Comparison of ENCODE assay signal across 19 cellular contexts in the genomic region with DNA sequence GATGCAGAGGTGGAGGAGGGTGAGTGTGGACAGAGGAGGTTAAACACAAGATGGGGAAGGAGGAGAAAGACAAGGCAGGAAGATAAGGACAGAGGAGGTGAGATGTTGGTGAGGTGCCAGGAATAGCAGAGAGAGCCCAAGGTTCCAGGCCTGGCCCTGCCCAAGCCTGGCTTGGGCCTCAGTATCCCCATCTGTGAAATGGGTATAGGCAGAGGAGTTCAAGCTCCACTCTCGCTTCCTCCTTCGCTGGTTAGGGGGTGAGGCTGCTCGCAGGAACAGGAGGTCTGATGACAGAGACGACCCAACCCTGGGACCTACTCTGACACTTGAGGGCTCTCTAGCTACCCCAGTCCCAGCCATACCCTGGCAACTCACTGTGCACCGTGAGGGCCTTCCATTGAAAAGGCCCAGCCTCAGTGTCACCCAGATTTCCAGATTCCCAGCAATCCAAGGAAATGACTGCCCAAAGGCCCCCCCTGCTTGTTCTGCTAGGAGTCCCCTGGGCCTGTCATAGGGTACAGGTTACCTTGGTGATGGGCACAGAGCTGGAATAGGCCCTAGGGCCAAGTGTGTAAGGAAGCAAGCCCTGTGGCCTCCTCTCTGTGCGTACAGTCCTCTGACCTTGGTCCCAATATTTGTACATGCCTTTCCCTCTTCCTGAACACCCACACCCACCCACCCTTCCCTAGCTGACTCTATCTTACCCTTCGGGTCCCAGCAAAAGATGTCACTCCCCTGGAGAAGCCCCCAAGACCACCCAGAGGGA. TPM values are rescaled to one million over a fixed set of nuclear protein-coding genes. Genes with fewer than 3 reads are reported as not detected.
DNase-seq lines count a peak whose midpoint lies in the region; ATAC-seq, FAIRE-seq and TF ChIP-seq lines count a peak whose summit lies in the region.
"Had no signal": no experiment of that assay in that cellular context is flagged by ENCODE, and none has a peak within 500 bp of the region (broad histone marks: within the 10 kb centered on the region; RNA-seq: fewer than 3 reads in every experiment).

No MANE protein-coding gene starts in this region.

- H3K36me3 Mint-ChIP-seq in Calu3 (ENCODE audit: insufficient read depth, unreplicated experiment) (peaks cover 6% of the 10 kb centered on the region), endothelial cell (ENCODE audit: low read depth, unreplicated experiment) (peaks cover 63% of the 10 kb centered on the region), progenitor cell of endocrine pancreas (ENCODE audit: insufficient read depth) (peaks cover 9% of the 10 kb centered on the region)

- no peak for ATAC-seq in GM19463 (IDR thresholded peaks at IDR 0.05; ENCODE audit: unreplicated experiment)
- ATAC-seq: GM12878 had no signal

- no peak for TF ChIP-seq CTCF in Calu3 (IDR thresholded peaks at IDR 0.05; ENCODE audit: unreplicated experiment)
- no peak for TF ChIP-seq CTCF in HEK293 (tag by site-specific recombination; IDR thresholded peaks at IDR 0.05)
- TF ChIP-seq CTCF in endothelial cell (IDR thresholded peaks at IDR 0.05; ENCODE audit: unreplicated experiment), result no peak
- TF ChIP-seq CTCF in progenitor cell of endocrine pancreas (IDR thresholded peaks at IDR 0.05; ENCODE audit: unreplicated experiment), result no peak
- no peak for TF ChIP-seq CTCF in kidney (IDR thresholded peaks at IDR 0.05; ENCODE audit: borderline replicate concordance, extremely low read depth, insufficient read depth)

- DNase-seq in Calu3 (no peak), endothelial cell (ENCODE audit: low spot score) (no peak), progenitor cell of endocrine pancreas (ENCODE audit: low spot score, unreplicated experiment) (no peak), nucleus accumbens (lab: John Stamatoyannopoulos, UW) (no peak), occipital lobe (lab: John Stamatoyannopoulos, UW) (no peak), kidney (no peak)
- DNase-seq: ACHN; CD4-positive, alpha-beta T cell; DMS79; GOT3; HFFc6 had no signal

- peak overlapping the region; percentile 2 for H3K27ac Mint-ChIP-seq in Calu3 (ENCODE audit: unreplicated experiment)
- H3K27ac Mint-ChIP-seq in endothelial cell (ENCODE audit: unreplicated experiment), result peak overlapping the region; percentile 70
- H3K27ac Mint-ChIP-seq in progenitor cell of endocrine pancreas, result peak overlapping the region; percentile 55
- H3K27ac Mint-ChIP-seq: CD4-positive, alpha-beta T cell; HFFc6 had no signal

- H3K9me3 Mint-ChIP-seq in Calu3 (ENCODE audit: low read depth, unreplicated experiment), result no peaks in the 10 kb centered on the region
- H3K9me3 Mint-ChIP-seq in endothelial cell (ENCODE audit: unreplicated experiment), result no peaks in the 10 kb centered on the region
- H3K9me3 Mint-ChIP-seq in progenitor cell of endocrine pancreas (ENCODE audit: low read depth), result no peaks in the 10 kb centered on the region
- H3K9me3 Mint-ChIP-seq: CD4-positive, alpha-beta T cell; HFFc6 had no signal

- FAIRE-seq in kidney (lab: Jason Lieb, UNC), result no peak
- FAIRE-seq: GM12878 had no signal

- H3K36me3 ChIP-seq in HEK293 (ENCODE audit: control insufficient read depth in 2 of 2, insufficient read depth in 1 of 2, low read length in 2 of 2) (peaks cover 0 to 17% of the 10 kb centered on the region in 2 experiments; a peak in 1 of 3 replicates), kidney (ENCODE audit: control insufficient read depth in 1 of 2, insufficient read depth in 2 of 2, low read length in 2 of 2) (peaks cover 16 to 23% of the 10 kb centered on the region in 2 donors)
- H3K36me3 ChIP-seq: BLaER1 treated with 17β-estradiol and CSF1 and Interleukin-3, amounts not matched to agents 10 nM and 100 nM had no signal

- H3K4me1 Mint-ChIP-seq in Calu3 (ENCODE audit: low read depth, unreplicated experiment) (no peaks in the 10 kb centered on the region), endothelial cell (ENCODE audit: unreplicated experiment) (no peaks in the 10 kb centered on the region), progenitor cell of endocrine pancreas (ENCODE audit: low read depth) (no peaks in the 10 kb centered on the region)

- H3K9me3 ChIP-seq in HEK293 (ENCODE audit: control insufficient read depth, insufficient read depth, low read depth, low read length) (no peaks in the 10 kb centered on the region), kidney (ENCODE audit: control insufficient read depth in 1 of 2, low read length in 2 of 2) (no peaks in the 10 kb centered on the region)
- H3K9me3 ChIP-seq: BLaER1 treated with 17β-estradiol and CSF1 and Interleukin-3, amounts not matched to agents 10 nM and 100 nM; HAP-1 had no signal

- H3K4me3 ChIP-seq in HEK293 (ENCODE audit: low read depth, low read length) (no peak overlapping the region), kidney (ENCODE audit: low read length in 2 of 2) (no peak overlapping the region)
- H3K4me3 ChIP-seq: BLaER1 treated with 17β-estradiol and CSF1 and Interleukin-3, amounts not matched to agents 10 nM and 100 nM; GM12878; HAP-1 had no signal

- CTCF ChIA-PET in Calu3 (lab: Charles Lee) (interaction anchor here (0.6 kb wide), 2 partner anchors 17 to 22 kb away, joined by 3 to 4 read pairs; no protein-coding TSS in a partner anchor), HEK293 (lab: Yijun Ruan, JAX) (interaction anchor here (1.1 to 2.2 kb wide), 2 partner anchors 13 to 95 kb away, joined by 4 to 11 read pairs; no protein-coding TSS in a partner anchor)

- intact Hi-C loops in Calu3 (cut with micrococcal nuclease; ENCODE audit: unreplicated experiment), result no loop called here
- intact Hi-C loops in kidney (cut with DNase I), result no loop called here

- H3K4me3 Mint-ChIP-seq in Calu3 (ENCODE audit: low read depth, unreplicated experiment) (no peak overlapping the region), endothelial cell (ENCODE audit: unreplicated experiment) (peak overlapping the region; percentile 79), progenitor cell of endocrine pancreas (ENCODE audit: low read depth) (no peak overlapping the region)
- H3K4me3 Mint-ChIP-seq: CD4-positive, alpha-beta T cell; HFFc6 had no signal

- H3K27me3 Mint-ChIP-seq in Calu3 (ENCODE audit: unreplicated experiment) (no peaks in the 10 kb centered on the region), endothelial cell (ENCODE audit: unreplicated experiment) (peaks cover 13% of the 10 kb centered on the region), progenitor cell of endocrine pancreas (no peaks in the 10 kb centered on the region)
- H3K27me3 Mint-ChIP-seq: CD4-positive, alpha-beta T cell had no signal

- no peak overlapping the region for H3K9ac ChIP-seq in kidney (ENCODE audit: low read length in 2 of 2)
- H3K9ac ChIP-seq: BLaER1 treated with 17β-estradiol and CSF1 and Interleukin-3, amounts not matched to agents 10 nM and 100 nM had no signal

- BruUV-seq in Calu3 (replicated peaks; lab: Mats Ljungman, UMichigan), result no TSS peak

- H3K27ac ChIP-seq in HEK293 (ENCODE audit: extremely low read depth, low read depth, low read length) (no peak overlapping the region), kidney (ENCODE audit: low read depth in 2 of 2, low read length in 2 of 2) (no peak overlapping the region)
- H3K27ac ChIP-seq: BLaER1 treated with 17β-estradiol and CSF1 and Interleukin-3, amounts not matched to agents 10 nM and 100 nM; HL-60 had no signal

- no peaks in the 10 kb centered on the region for H3K4me1 ChIP-seq in HEK293 (ENCODE audit: control insufficient read depth, insufficient read depth, low read length)
- H3K4me1 ChIP-seq in kidney (ENCODE audit: control insufficient read depth in 1 of 2, insufficient read depth in 1 of 2, low read depth in 1 of 2, low read length in 2 of 2), result no peaks in the 10 kb centered on the region
- H3K4me1 ChIP-seq: HAP-1 had no signal

- POLR2A ChIA-PET in HEK293 (lab: Yijun Ruan, JAX), result no interaction called here

TF ChIP-seq in HEK293, 187 proteins besides CTCF, POLR2A, EP300 and RAD21 (continues in another document):
- TF ChIP-seq, protein P1, sequence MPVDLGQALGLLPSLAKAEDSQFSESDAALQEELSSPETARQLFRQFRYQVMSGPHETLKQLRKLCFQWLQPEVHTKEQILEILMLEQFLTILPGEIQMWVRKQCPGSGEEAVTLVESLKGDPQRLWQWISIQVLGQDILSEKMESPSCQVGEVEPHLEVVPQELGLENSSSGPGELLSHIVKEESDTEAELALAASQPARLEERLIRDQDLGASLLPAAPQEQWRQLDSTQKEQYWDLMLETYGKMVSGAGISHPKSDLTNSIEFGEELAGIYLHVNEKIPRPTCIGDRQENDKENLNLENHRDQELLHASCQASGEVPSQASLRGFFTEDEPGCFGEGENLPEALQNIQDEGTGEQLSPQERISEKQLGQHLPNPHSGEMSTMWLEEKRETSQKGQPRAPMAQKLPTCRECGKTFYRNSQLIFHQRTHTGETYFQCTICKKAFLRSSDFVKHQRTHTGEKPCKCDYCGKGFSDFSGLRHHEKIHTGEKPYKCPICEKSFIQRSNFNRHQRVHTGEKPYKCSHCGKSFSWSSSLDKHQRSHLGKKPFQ (tag by site-specific recombination; IDR thresholded peaks at IDR 0.05), result no peak
- TF ChIP-seq YY1 (tag by site-specific recombination; IDR thresholded peaks at IDR 0.05), result no peak
- TF ChIP-seq, protein P2, sequence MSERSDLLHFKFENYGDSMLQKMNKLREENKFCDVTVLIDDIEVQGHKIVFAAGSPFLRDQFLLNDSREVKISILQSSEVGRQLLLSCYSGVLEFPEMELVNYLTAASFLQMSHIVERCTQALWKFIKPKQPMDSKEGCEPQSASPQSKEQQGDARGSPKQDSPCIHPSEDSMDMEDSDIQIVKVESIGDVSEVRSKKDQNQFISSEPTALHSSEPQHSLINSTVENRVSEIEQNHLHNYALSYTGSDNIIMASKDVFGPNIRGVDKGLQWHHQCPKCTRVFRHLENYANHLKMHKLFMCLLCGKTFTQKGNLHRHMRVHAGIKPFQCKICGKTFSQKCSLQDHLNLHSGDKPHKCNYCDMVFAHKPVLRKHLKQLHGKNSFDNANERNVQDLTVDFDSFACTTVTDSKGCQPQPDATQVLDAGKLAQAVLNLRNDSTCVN (tag by site-specific recombination; optimal IDR thresholded peaks at IDR 0.05), result peak; percentile 0

RNA-seq across cellular contexts. Expression of a gene that starts 8.6 kb away (rescaled TPM):
- total RNA-seq in Calu3 (2022), result not detected in 2 replicates
- not detected for total RNA-seq in endothelial cell (ENCODE audit: unreplicated experiment)
- not detected in 2 replicates for total RNA-seq in progenitor cell of endocrine pancreas
- not detected for total RNA-seq in occipital lobe
- 1.9 TPM for total RNA-seq in kidney
- polyA plus RNA-seq in kidney (ENCODE audit: insufficient read depth, low read depth, low replicate concordance), result 1.3 TPM
- total RNA-seq: A172; CD4-positive, alpha-beta T cell; G401; GM12878; HFFc6 had no signal
- polyA plus RNA-seq: GM12878 had no signal

RNA-seq across cellular contexts. Expression of a gene that starts 31.5 kb away (rescaled TPM):
- total RNA-seq in Calu3 (2022) (54.8 and 63.6 TPM in 2 replicates), endothelial cell (ENCODE audit: unreplicated experiment) (411 TPM), progenitor cell of endocrine pancreas (88.0 and 89.1 TPM in 2 replicates), occipital lobe (1.7 TPM), kidney (112 TPM)
- 45.8 TPM for polyA plus RNA-seq in kidney (ENCODE audit: insufficient read depth, low read depth, low replicate concordance)

RNA-seq across cellular contexts. Expression of a gene that starts 33.5 kb away (rescaled TPM):
- 27.8 and 31.2 TPM in 2 replicates for total RNA-seq in Calu3 (2022)
- total RNA-seq in endothelial cell (ENCODE audit: unreplicated experiment), result 103 TPM
- total RNA-seq in progenitor cell of endocrine pancreas, result 27.6 and 29.1 TPM in 2 replicates
- total RNA-seq in occipital lobe, result 10.6 TPM
- total RNA-seq in kidney, result 119 TPM
- polyA plus RNA-seq in kidney (ENCODE audit: insufficient read depth, low read depth, low replicate concordance), result 37.5 TPM
- total RNA-seq: CD4-positive, alpha-beta T cell had no signal

Comparison
In these comparisons a context has a peak if more than half of its experiments do, and no peak if none do; other contexts are left out.
1. H3K27ac Mint-ChIP-seq: peak in every context shown above with its lines; median percentile 70 in endothelial cell; 55 in progenitor cell of endocrine pancreas; 2 in Calu3.
2. RNA of a gene that starts 31.5 kb away (total RNA-seq): 411 TPM in endothelial cell (single experiment), 112 TPM in kidney (single experiment), 88.0 to 89.1 TPM in progenitor cell of endocrine pancreas and 54.8 to 63.6 TPM in Calu3; 1.7 TPM in occipital lobe (single experiment); every median in the first group is over 10 times any median in the second.